ENCODE assay signal across 8 cellular contexts in the genomic region with DNA sequence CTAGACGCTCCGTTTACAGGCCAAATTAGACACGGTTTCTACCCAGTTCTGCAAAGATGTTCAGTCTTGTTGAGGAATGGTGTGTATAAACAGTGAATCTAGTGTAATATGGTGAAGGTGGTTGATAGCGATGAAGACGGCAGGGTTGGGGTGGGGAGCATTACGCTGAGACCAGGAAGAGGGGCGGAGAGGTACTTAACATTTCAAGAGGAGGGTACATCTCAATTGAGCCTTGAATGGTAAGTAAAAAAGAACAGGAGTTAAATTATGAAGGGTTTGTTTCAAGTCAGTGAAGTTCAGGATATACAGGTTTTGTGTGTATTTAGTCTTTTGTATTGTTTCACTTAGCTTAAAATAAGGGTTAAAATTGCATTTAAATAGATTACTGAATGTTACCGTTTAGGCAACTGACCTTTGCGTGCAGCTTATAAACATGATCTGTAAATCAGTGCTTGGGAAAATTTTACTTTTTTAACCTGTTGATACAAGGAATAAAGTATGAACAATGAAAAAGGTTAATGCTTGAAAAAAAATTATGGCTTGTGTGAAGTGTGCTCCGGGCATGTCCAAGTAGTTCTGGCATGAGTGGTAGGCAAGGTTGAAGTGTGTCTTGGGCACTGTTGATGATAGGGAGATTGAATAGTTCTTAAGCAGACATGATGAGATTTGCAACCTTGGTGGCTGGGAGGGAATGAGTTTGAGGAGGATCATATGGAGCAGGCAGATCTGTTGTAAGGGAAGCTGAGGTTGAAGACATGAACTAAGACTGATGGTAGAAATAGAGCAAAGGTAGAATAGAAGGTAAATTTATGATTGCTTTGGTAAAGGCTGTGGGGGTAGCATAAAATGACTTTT. TPM values are rescaled to one million over a fixed set of nuclear protein-coding genes. Genes with fewer than 3 reads are reported as not detected.
DNase-seq lines count a peak whose midpoint lies in the region; ATAC-seq and TF ChIP-seq lines count a peak whose summit lies in the region.

No MANE protein-coding gene starts in this region.

- H3K4me2 ChIP-seq in KMS-11, result peak overlapping the region; percentile 72
- H3K4me2 ChIP-seq in mammary epithelial cell (ENCODE audit: insufficient read depth, low read depth, low read length), result peak overlapping the region; percentile 87

- H3K9me3 ChIP-seq in mammary epithelial cell (replicated peaks; ENCODE audit: insufficient read depth, low read length) (no peaks in the 10 kb centered on the region), muscle layer of colon (ENCODE audit: low read length) (no peaks in the 10 kb centered on the region)

- DNase-seq in mammary epithelial cell (no peak), occipital lobe (lab: John Stamatoyannopoulos, UW) (no peak), NCI-H1105 treated with DMSO at 0.1 percent for 48 hours (lab: John Stamatoyannopoulos, UW) (no peak)
- no peak for DNase-seq in effector CD8-positive, alpha-beta T cell (lab: John Stamatoyannopoulos, UW)

- in situ Hi-C loops in mammary epithelial cell (cut with MboI; ENCODE audit: low sequenced_read_pairs in 2 of 2), result no loop called here

- H3K9ac ChIP-seq in KMS-11 (peak overlapping the region; percentile 90), mammary epithelial cell (ENCODE audit: insufficient read depth, low read length) (peak overlapping the region; percentile 98), muscle layer of colon (ENCODE audit: low read length) (peak overlapping the region; percentile 98)

- CTCF ChIA-PET in mammary epithelial cell (lab: Charles Lee; ENCODE audit: low non-redundant PET), result interaction anchor here (0.6 kb wide), 1 partner anchor 254 kb away, joined by 6 read pairs; no protein-coding TSS in a partner anchor

- H2AFZ ChIP-seq in KMS-11 (ENCODE audit: low read depth), result peak overlapping the region; percentile 50; the same call in 1 of the 2 replicates
- peak overlapping the region; percentile 90 for H2AFZ ChIP-seq in mammary epithelial cell (ENCODE audit: low read depth, low read length)

- H3K79me2 ChIP-seq in KMS-11 (ENCODE audit: insufficient read depth, low read depth), result peaks cover 51% of the 10 kb centered on the region
- peaks cover 71% of the 10 kb centered on the region for H3K79me2 ChIP-seq in mammary epithelial cell (ENCODE audit: insufficient read depth, low read length)

- H4K20me1 ChIP-seq in KMS-11 (ENCODE audit: insufficient read depth), result no peaks in the 10 kb centered on the region
- H4K20me1 ChIP-seq in mammary epithelial cell (ENCODE audit: insufficient read depth, low read length), result no peaks in the 10 kb centered on the region

- WGBS in mammary epithelial cell (ENCODE audit: low coverage, missing lambda C conversion rate), result 1% methylated on average over 8 of the region's 10 CpGs

- peaks cover 23% of the 10 kb centered on the region; the same call in 1 of the 2 replicates for H3K36me3 ChIP-seq in KMS-11 (ENCODE audit: insufficient read depth)
- H3K36me3 ChIP-seq in mammary epithelial cell (ENCODE audit: insufficient read depth, low read length), result peaks cover 29% of the 10 kb centered on the region
- H3K36me3 ChIP-seq in muscle layer of colon (ENCODE audit: insufficient read depth, low read length), result peaks cover 63% of the 10 kb centered on the region

- H3K27me3 ChIP-seq in KMS-11 (ENCODE audit: insufficient read depth, low read depth) (no peaks in the 10 kb centered on the region), mammary epithelial cell (ENCODE audit: insufficient read depth, low read length) (no peaks in the 10 kb centered on the region), muscle layer of colon (ENCODE audit: control insufficient read depth in 1 of 2, insufficient read depth in 2 of 2, low read length in 2 of 2) (no peaks in the 10 kb centered on the region)

- H3K4me1 ChIP-seq in KMS-11 (ENCODE audit: low read depth, poor library complexity, severe bottlenecking) (peaks cover 47% of the 10 kb centered on the region), mammary epithelial cell (ENCODE audit: insufficient read depth, low read length) (peaks cover 17% of the 10 kb centered on the region), muscle layer of colon (ENCODE audit: insufficient read depth, low read length) (peaks cover 33% of the 10 kb centered on the region)

- intact Hi-C loops in mammary epithelial cell (cut with micrococcal nuclease), result loop anchor here (5.0 to 10.0 kb wide), 2 partner anchors 345 to 557 kb away; partner anchors contain the start of gene SRF

- dilution Hi-C loops in mammary epithelial cell (cut with HindIII; ENCODE audit: low sequenced_read_pairs), result no loop called here

- TF ChIP-seq CTCF in C4-2B (conservative IDR thresholded peaks at IDR 0.05) (no peak), KMS-11 (conservative IDR thresholded peaks at IDR 0.05; ENCODE audit: low read depth, low read length) (no peak), mammary epithelial cell (conservative IDR thresholded peaks at IDR 0.05 in 1 of 2, IDR thresholded peaks at IDR 0.05 in 1 of 2; ENCODE audit: extremely low read depth in 1 of 2, insufficient read depth in 1 of 2, low read depth in 1 of 2, low read length in 2 of 2) (no peak)

- no TSS peak for BruUV-seq in mammary epithelial cell (replicated peaks; lab: Mats Ljungman, UMichigan)

- H3K4me3 ChIP-seq in KMS-11 (IDR thresholded peaks at IDR 0.05; ENCODE audit: insufficient read depth, low read depth, low read length), result no peak overlapping the region
- H3K4me3 ChIP-seq in mammary epithelial cell (replicated peaks in 1 of 3; ENCODE audit: insufficient read depth in 1 of 3, low read depth in 2 of 3, low read length in 3 of 3), result peak overlapping the region; percentile 76 to 98 (median 93)
- H3K4me3 ChIP-seq in muscle layer of colon (ENCODE audit: low read depth in 1 of 2, low read length in 2 of 2), result peak overlapping the region; percentile 77 to 98

- H3K27ac ChIP-seq in C4-2B, result peak overlapping the region; percentile 84
- H3K27ac ChIP-seq in KMS-11, result peak overlapping the region; percentile 56
- H3K27ac ChIP-seq in mammary epithelial cell (ENCODE audit: insufficient read depth, low read depth, low read length), result peak overlapping the region; percentile 91
- H3K27ac ChIP-seq in muscle layer of colon (ENCODE audit: low read depth, low read length), result peak overlapping the region; percentile 78

- ATAC-seq in GM18511 (IDR thresholded peaks at IDR 0.05; ENCODE audit: unreplicated experiment), result no peak

RNA-seq across cellular contexts. Expression of gene POLR1C, which starts 0.8 kb away (rescaled TPM):
- total RNA-seq in mammary epithelial cell, result 10 to 100 TPM; 28.2 to 50.5 TPM
- 63.6 TPM for polyA plus RNA-seq in mammary epithelial cell
- 200 TPM for polyA minus RNA-seq in mammary epithelial cell
- 22.0 TPM for total RNA-seq in occipital lobe

RNA-seq across cellular contexts. Expression of gene YIPF3, which starts 1.0 kb away (rescaled TPM):
- total RNA-seq in mammary epithelial cell (10 to 100 TPM; 71.2 to 83.8 TPM), occipital lobe (71.4 TPM)
- polyA plus RNA-seq in mammary epithelial cell, result 112 TPM
- 104 TPM for polyA minus RNA-seq in mammary epithelial cell

RNA-seq across cellular contexts. Expression of gene LRRC73, which starts 7.6 kb away (rescaled TPM):
- total RNA-seq in mammary epithelial cell (1 to 10 TPM in 1 of 2 donors, under 1 TPM in 1; 0.83 to 1.6 TPM), occipital lobe (2.7 TPM)
- polyA plus RNA-seq in mammary epithelial cell, result 0.75 TPM
- not detected for polyA minus RNA-seq in mammary epithelial cell

RNA-seq across cellular contexts. Expression of gene TJAP1, which starts 40.4 kb away (rescaled TPM):
- total RNA-seq in mammary epithelial cell (10 to 100 TPM; 26.8 to 80.5 TPM), occipital lobe (5.0 TPM)
- polyA plus RNA-seq in mammary epithelial cell, result 34.1 TPM
- 37.0 TPM for polyA minus RNA-seq in mammary epithelial cell

RNA-seq across cellular contexts. Expression of gene XPO5, which starts 58.1 kb away (rescaled TPM):
- total RNA-seq in mammary epithelial cell (10 to 100 TPM; 44.2 to 69.0 TPM), occipital lobe (47.4 TPM)
- polyA plus RNA-seq in mammary epithelial cell, result 46.8 TPM
- polyA minus RNA-seq in mammary epithelial cell, result 65.5 TPM
